ENCODE assay signal across 15 cellular contexts in the genomic region with DNA sequence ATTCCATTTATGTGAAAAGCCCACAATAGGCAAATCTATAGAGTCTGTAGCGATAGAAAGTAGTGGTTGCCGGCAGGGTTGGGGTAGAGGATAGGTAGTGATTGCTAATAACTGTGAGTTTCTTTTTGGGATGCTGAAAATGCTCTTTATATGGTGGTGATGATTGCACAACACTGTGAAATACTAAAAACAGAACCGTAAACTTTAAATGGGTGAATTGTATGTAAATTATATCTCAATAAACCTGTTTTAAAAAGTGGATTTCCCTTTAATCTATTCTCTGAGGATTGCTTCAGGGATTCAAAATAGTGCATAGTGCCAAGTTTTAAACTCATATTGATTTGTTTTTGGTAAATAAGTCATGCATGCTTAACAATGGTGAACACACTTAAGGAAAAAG.
DNase-seq lines count a peak whose midpoint lies in the region; ATAC-seq, FAIRE-seq and TF ChIP-seq lines count a peak whose summit lies in the region.
"Had no signal": no experiment of that assay in that cellular context is flagged by ENCODE, and none has a peak within 500 bp of the region (broad histone marks: within the 10 kb centered on the region; RNA-seq: fewer than 3 reads in every experiment).

No MANE protein-coding gene starts in this region.

- no peaks in the 10 kb centered on the region for H3K9me1 ChIP-seq in K562 (ENCODE audit: control insufficient read depth, insufficient read depth, low read length)

- no peaks in the 10 kb centered on the region for H3K9me3 ChIP-seq in K562 (replicated peaks; ENCODE audit: control insufficient read depth, insufficient read depth, low read depth, low read length)
- no peaks in the 10 kb centered on the region for H3K9me3 ChIP-seq in mesodermal cell (ENCODE audit: control insufficient read depth, low read length)
- no peaks in the 10 kb centered on the region for H3K9me3 ChIP-seq in vagina
- no peaks in the 10 kb centered on the region for H3K9me3 ChIP-seq in CD4-positive, alpha-beta T cell (ENCODE audit: control insufficient read depth, low read length)
- H3K9me3 ChIP-seq: ovary, tibial nerve had no signal

- no peak for FAIRE-seq in K562 (lab: Jason Lieb, UNC)

- no peaks in the 10 kb centered on the region for H3K27me3 Mint-ChIP-seq in CD4-positive, alpha-beta T cell

- no peaks in the 10 kb centered on the region for H3K9me3 Mint-ChIP-seq in CD4-positive, alpha-beta T cell

- intact Hi-C loops in K562 (cut with micrococcal nuclease) (no loop called here), vagina (cut with DNase I) (loop anchor here (10.0 kb wide), 1 partner anchor 651 kb away; no protein-coding TSS in a partner anchor)
- intact Hi-C loops in CD4-positive, alpha-beta T cell (cut with DNase I, micrococcal nuclease): no loop called here

- H3K4me3 Mint-ChIP-seq in CD4-positive, alpha-beta T cell: no peak overlapping the region

- H3K4me2 ChIP-seq in K562 (ENCODE audit: insufficient read depth, low read length): no peak overlapping the region
- H3K4me2 ChIP-seq: KMS-11 had no signal

- peaks cover 13% of the 10 kb centered on the region for H3K36me3 Mint-ChIP-seq in CD4-positive, alpha-beta T cell (ENCODE audit: low read depth)

- in situ Hi-C loops in K562 (cut with MboI): no loop called here

- CTCF ChIA-PET in K562 (lab: Yijun Ruan, JAX; ENCODE audit: low intra/inter-chr PET ratio): no interaction called here
- CTCF ChIA-PET in CD4-positive, alpha-beta T cell (lab: Charles Lee): no interaction called here

- no peak overlapping the region for H3K27ac Mint-ChIP-seq in CD4-positive, alpha-beta T cell

- BruUV-seq in K562 (replicated peaks; lab: Mats Ljungman, UMichigan): no TSS peak

- H3K4me3 ChIP-seq in K562 (no peak overlapping the region), mesodermal cell (ENCODE audit: extremely low read depth, insufficient read depth, low read length, poor library complexity, severe bottlenecking) (no peak overlapping the region), vagina (no peak overlapping the region)
- H3K4me3 ChIP-seq: ovary, tibial nerve had no signal

- H2AFZ ChIP-seq in K562 (ENCODE audit: low read depth, low read length): no peak overlapping the region

- TF ChIP-seq RAD21 in K562 (CRISPR knock-in tag; conservative IDR thresholded peaks at IDR 0.05 in 1 of 2, IDR thresholded peaks at IDR 0.05 in 1 of 2): no peak

- POLR2A ChIA-PET in K562 (lab: Yijun Ruan, JAX): no interaction called here
- POLR2A ChIA-PET in CD4-positive, alpha-beta T cell (lab: Charles Lee): no interaction called here

- no peak for TF ChIP-seq CTCF in K562 (IDR thresholded peaks at IDR 0.05 in 2 of 3, conservative IDR thresholded peaks at IDR 0.05 in 1 of 3; ENCODE audit: insufficient read depth in 2 of 3, low read depth in 1 of 3, low read length in 3 of 3)
- no peak for TF ChIP-seq CTCF in vagina (IDR thresholded peaks at IDR 0.05)
- TF ChIP-seq CTCF in CD4-positive, alpha-beta T cell (IDR thresholded peaks at IDR 0.05): no peak

- H3K79me2 ChIP-seq in K562 (ENCODE audit: control insufficient read depth, insufficient read depth, low read length): no peaks in the 10 kb centered on the region

- TF ChIP-seq EP300 in K562 (IDR thresholded peaks at IDR 0.05; ENCODE audit: low read length): no peak

- H3K4me1 ChIP-seq in K562 (replicated peaks in 1 of 2; ENCODE audit: control insufficient read depth in 2 of 2, insufficient read depth in 2 of 2, low read length in 2 of 2) (no peaks in the 10 kb centered on the region), mesodermal cell (ENCODE audit: control insufficient read depth, insufficient read depth, low read length, poor library complexity, severe bottlenecking) (peaks cover 60% of the 10 kb centered on the region), vagina (peaks cover 45% of the 10 kb centered on the region)

- H3K9ac ChIP-seq in K562 (ENCODE audit: insufficient read depth in 1 of 2, low read depth in 2 of 2, low read length in 2 of 2): no peak overlapping the region
- H3K9ac ChIP-seq: KMS-11 had no signal

- H3K4me1 Mint-ChIP-seq in CD4-positive, alpha-beta T cell (ENCODE audit: low read depth): peaks cover 46% of the 10 kb centered on the region

- no peaks in the 10 kb centered on the region for H4K20me1 ChIP-seq in K562 (replicated peaks; ENCODE audit: control insufficient read depth, insufficient read depth, low read length)

- H3K36me3 ChIP-seq in K562 (ENCODE audit: control insufficient read depth, insufficient read depth, low read length): no peaks in the 10 kb centered on the region
- H3K36me3 ChIP-seq in mesodermal cell (ENCODE audit: control insufficient read depth, insufficient read depth, low read length): peaks cover 17% of the 10 kb centered on the region
- H3K36me3 ChIP-seq in vagina: no peaks in the 10 kb centered on the region
- H3K36me3 ChIP-seq: ovary, tibial nerve had no signal

- no peak for TF ChIP-seq POLR2A in K562 (conservative IDR thresholded peaks at IDR 0.05)
- no peak for TF ChIP-seq POLR2A in vagina (IDR thresholded peaks at IDR 0.05)

- DNase-seq in stimulated activated CD4-positive, alpha-beta T cell treated with anti-CD3 and anti-CD28 coated beads, Interleukin-15, amount 100 ng/mL, for 24 hours: peak; percentile 36
- DNase-seq in stimulated activated CD4-positive, alpha-beta T cell treated with anti-CD3 and anti-CD28 coated beads, Interleukin-2, amount 100 ng/mL, for 24 hours: no peak
- no peak for DNase-seq in K562 (ENCODE audit: extremely low read depth in 1 of 4, low spot score in 3 of 4)
- no peak for DNase-seq in vagina (ENCODE audit: extremely low spot score in 2 of 2)
- no peak for DNase-seq in CD4-positive, alpha-beta T cell
- DNase-seq in amygdala (lab: John Stamatoyannopoulos, UW): no peak
- DNase-seq: cerebellar nuclear complex, H7, NCI-H2081 treated with DMSO at 0.1 percent for 48 hours, RPMI8226 had no signal

- 0% methylated on average over 3 of the region's 3 CpGs for WGBS in K562 (ENCODE audit: insufficient coverage, low coverage, missing lambda C conversion rate)
- 100% methylated on average over 1 to 2 of the region's 3 CpGs for WGBS in mesodermal cell (ENCODE audit: insufficient coverage in 2 of 2), 2 experiments

- no peak for ATAC-seq in K562
- no peak for ATAC-seq in HG02763 (IDR thresholded peaks at IDR 0.05; ENCODE audit: unreplicated experiment)
- no peak for ATAC-seq in CD4-positive, alpha-beta T cell (ENCODE audit: poor library complexity)

- no peaks in the 10 kb centered on the region for H3K27me3 ChIP-seq in K562 (ENCODE audit: control insufficient read depth in 2 of 2, insufficient read depth in 2 of 2, low read length in 2 of 2)
- no peaks in the 10 kb centered on the region for H3K27me3 ChIP-seq in vagina
- no peaks in the 10 kb centered on the region for H3K27me3 ChIP-seq in CD4-positive, alpha-beta T cell (ENCODE audit: control insufficient read depth, insufficient read depth, low read length)
- H3K27me3 ChIP-seq: ovary, tibial nerve had no signal

- H3K27ac ChIP-seq in K562 (ENCODE audit: extremely low read depth, low read depth, low read length) (no peak overlapping the region), mesodermal cell (ENCODE audit: low read depth, low read length, severe bottlenecking) (peak overlapping the region; percentile 96), vagina (peak overlapping the region; percentile 66)
- no peak overlapping the region for H3K27ac ChIP-seq in CD4-positive, alpha-beta T cell (ENCODE audit: low read depth, low read length)
- H3K27ac ChIP-seq: KMS-11, ovary had no signal

TF ChIP-seq in K562, 482 proteins besides CTCF, POLR2A, EP300 and RAD21:
- TF ChIP-seq CEBPB (tag; IDR thresholded peaks at IDR 0.05) (peak; percentile 65), CEBPG (CRISPR knock-in tag; IDR thresholded peaks at IDR 0.05) (no peak), CEBPG (tag; conservative IDR thresholded peaks at IDR 0.05 in 1 of 2, IDR thresholded peaks at IDR 0.05 in 1 of 2) (peak; percentile 15 to 68; a peak in 2 of 4 replicates), HEY1 (CRISPR knock-in tag; IDR thresholded peaks at IDR 0.05; ENCODE audit: borderline replicate concordance) (no peak), MTF1 (CRISPR knock-in tag; IDR thresholded peaks at IDR 0.05; ENCODE audit: borderline replicate concordance) (no peak), ZC3H8 (IDR thresholded peaks at IDR 0.05) (no peak), SETDB1 (IDR thresholded peaks at IDR 0.05; ENCODE audit: low read length) (no peak), FIP1L1 (IDR thresholded peaks at IDR 0.05; ENCODE audit: low read depth, low read length, poor library complexity, severe bottlenecking) (no peak), ZNF717 (CRISPR knock-in tag; IDR thresholded peaks at IDR 0.05) (no peak), STAT5A (IDR thresholded peaks at IDR 0.05; ENCODE audit: borderline replicate concordance, low read length) (no peak), SLC30A9 (CRISPR knock-in tag; IDR thresholded peaks at IDR 0.05) (no peak), NFYB (IDR thresholded peaks at IDR 0.05; ENCODE audit: extremely low read depth, insufficient read length) (no peak), PML (IDR thresholded peaks at IDR 0.05; ENCODE audit: low read length) (no peak)
- TF ChIP-seq, protein P1, sequence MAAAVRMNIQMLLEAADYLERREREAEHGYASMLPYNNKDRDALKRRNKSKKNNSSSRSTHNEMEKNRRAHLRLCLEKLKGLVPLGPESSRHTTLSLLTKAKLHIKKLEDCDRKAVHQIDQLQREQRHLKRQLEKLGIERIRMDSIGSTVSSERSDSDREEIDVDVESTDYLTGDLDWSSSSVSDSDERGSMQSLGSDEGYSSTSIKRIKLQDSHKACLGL (CRISPR knock-in tag; IDR thresholded peaks at IDR 0.05; ENCODE audit: borderline replicate concordance, poor library complexity, severe bottlenecking): no peak

Comparison
In these comparisons a context has a peak if more than half of its experiments do, and no peak if none do; other contexts are left out.
1. H3K27ac ChIP-seq: peak in mesodermal cell (single experiment) and vagina (single experiment); none in K562 (single experiment) and CD4-positive, alpha-beta T cell (single experiment).